ENCODE assay signal across 18 cellular contexts in the genomic region with DNA sequence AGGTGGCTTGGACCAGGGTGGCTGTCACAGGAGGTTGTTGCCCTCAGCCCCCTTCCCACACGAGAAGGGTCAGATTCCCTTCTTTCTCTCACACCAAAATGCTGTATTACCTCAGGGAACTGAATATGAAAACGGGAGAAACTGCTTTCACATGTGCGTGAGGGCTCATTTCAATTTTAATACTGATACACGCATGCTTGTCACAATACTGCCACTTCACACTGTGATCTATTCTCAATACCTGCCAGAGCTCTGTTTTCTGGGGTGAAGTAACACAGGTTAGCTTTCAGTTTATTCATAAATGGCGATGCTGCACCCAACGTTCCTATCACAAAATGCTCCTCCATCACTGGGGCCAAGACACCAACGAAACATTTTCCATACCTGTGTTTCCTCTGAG.
DNase-seq lines count a peak whose midpoint lies in the region; ATAC-seq and TF ChIP-seq lines count a peak whose summit lies in the region.
"Had no signal": no experiment of that assay in that cellular context is flagged by ENCODE, and none has a peak within 500 bp of the region (broad histone marks: within the 10 kb centered on the region; RNA-seq: fewer than 3 reads in every experiment).

No MANE protein-coding gene starts in this region.

- H3K9me3 ChIP-seq in GM23248 (ENCODE audit: low read depth), result no peaks in the 10 kb centered on the region
- H3K9me3 ChIP-seq: HAP-1 had no signal

- intact Hi-C loops in dorsolateral prefrontal cortex (cut with DNase I), result loop anchor here in 1 of 2 donors (10.0 kb wide), 1 partner anchor 94 kb away; no protein-coding TSS in a partner anchor

- H3K27me3 ChIP-seq in dorsolateral prefrontal cortex, result no peaks in the 10 kb centered on the region
- no peaks in the 10 kb centered on the region for H3K27me3 ChIP-seq in mesendoderm (ENCODE audit: insufficient read depth, low read length, poor library complexity)
- H3K27me3 ChIP-seq in GM23248 (replicated peaks; ENCODE audit: insufficient read depth), result no peaks in the 10 kb centered on the region

- H2BK120ac ChIP-seq in mesendoderm (ENCODE audit: low read depth, low read length), result no peak overlapping the region

- no peak overlapping the region for H3K18ac ChIP-seq in mesendoderm (ENCODE audit: low read length)

- H2BK15ac ChIP-seq in mesendoderm (replicated peaks; ENCODE audit: low read depth), result no peak overlapping the region

- WGBS in mesendoderm (ENCODE audit: extremely low coverage, insufficient coverage, low lambda C conversion rate), result no CpG with 5 or more reads among the region's 7 CpGs
- WGBS in GM23248 (ENCODE audit: low coverage in 1 of 2, low lambda C conversion rate in 2 of 2, missing lambda C conversion rate in 2 of 2), 2 experiments, result 97 to 98% methylated on average over 7 of the region's 7 CpGs

- H3K27ac ChIP-seq in dorsolateral prefrontal cortex (peak overlapping the region in 41 of 59 donors; percentile 0 to 98 (median 73)), mesendoderm (ENCODE audit: low read depth, low read length) (no peak overlapping the region), substantia nigra (ENCODE audit: low read depth, low read length, poor library complexity, severe bottlenecking) (peak overlapping the region; percentile 18), GM23248 (no peak overlapping the region)

- H4K8ac ChIP-seq in mesendoderm (ENCODE audit: low read depth, low read length), result no peak overlapping the region

- H4K20me1 ChIP-seq in GM23248 (ENCODE audit: insufficient read depth), result no peaks in the 10 kb centered on the region

- H3K36me3 ChIP-seq in mesendoderm (ENCODE audit: control insufficient read depth, insufficient read depth, low read length) (peaks cover 5% of the 10 kb centered on the region), GM23248 (ENCODE audit: low read depth) (peaks cover 7% of the 10 kb centered on the region; the same call in 1 of the 2 replicates)

- no peak overlapping the region for H4K5ac ChIP-seq in mesendoderm (ENCODE audit: low read length)

- H3K4me1 Mint-ChIP-seq in WTC11, result peaks cover 54% of the 10 kb centered on the region
- H3K4me1 Mint-ChIP-seq: CD4-positive, alpha-beta memory T cell had no signal

- ATAC-seq in WTC11 (no peak), omental fat pad (ENCODE audit: low FRiP score) (no peak)
- ATAC-seq: GM23338 had no signal

- H3K27ac Mint-ChIP-seq in WTC11, result peak overlapping the region; percentile 71
- H3K27ac Mint-ChIP-seq: HFFc6 had no signal

- H3K9me2 ChIP-seq in GM23248 (ENCODE audit: insufficient read depth), result no peaks in the 10 kb centered on the region

- no peak overlapping the region for H3K9ac ChIP-seq in mesendoderm (ENCODE audit: low read length)
- H3K9ac ChIP-seq in GM23248, result no peak overlapping the region

- H3K56ac ChIP-seq in mesendoderm (ENCODE audit: low read length), result no peak overlapping the region

- no peaks in the 10 kb centered on the region for H3K9me3 Mint-ChIP-seq in WTC11
- H3K9me3 Mint-ChIP-seq: CD4-positive, alpha-beta memory T cell; GM23338; HFFc6 had no signal

- H3K4ac ChIP-seq in mesendoderm (ENCODE audit: low read depth, low read length), result no peak overlapping the region

- no peaks in the 10 kb centered on the region for H3F3A ChIP-seq in GM23248 (ENCODE audit: insufficient read depth)

- H3K4me3 Mint-ChIP-seq in WTC11, result no peak overlapping the region
- H3K4me3 Mint-ChIP-seq: CD4-positive, alpha-beta memory T cell; GM23338; HFFc6 had no signal

- no peak overlapping the region for H3K4me3 ChIP-seq in dorsolateral prefrontal cortex
- H3K4me3 ChIP-seq in mesendoderm (ENCODE audit: low read length), result no peak overlapping the region
- no peak overlapping the region for H3K4me3 ChIP-seq in GM23248
- H3K4me3 ChIP-seq: GM23338, HAP-1 had no signal

- no peak overlapping the region for H2AFZ ChIP-seq in GM23248
- H2AFZ ChIP-seq: GM23338 had no signal

- CTCF ChIA-PET in WTC11 (lab: Charles Lee), result no interaction called here

- peaks cover 7% of the 10 kb centered on the region for H3K79me1 ChIP-seq in mesendoderm (ENCODE audit: low read length)

- TF ChIP-seq CTCF in WTC11 (IDR thresholded peaks at IDR 0.05) (no peak), dorsolateral prefrontal cortex (IDR thresholded peaks at IDR 0.05 in 54 of 56, conservative IDR thresholded peaks at IDR 0.05 in 2 of 56; ENCODE audit: low read depth in 1 of 56, partially characterized antibody in 56 of 56) (no peak), omental fat pad (IDR thresholded peaks at IDR 0.05) (no peak)

- peak overlapping the region; percentile 80 for H3K23ac ChIP-seq in mesendoderm (ENCODE audit: low read length)

- POLR2A ChIA-PET in WTC11 (lab: Charles Lee), result no interaction called here

- H3K27me3 Mint-ChIP-seq in WTC11 (ENCODE audit: low read depth), result no peaks in the 10 kb centered on the region
- H3K27me3 Mint-ChIP-seq: CD4-positive, alpha-beta memory T cell had no signal

- no peak overlapping the region for H2AK5ac ChIP-seq in mesendoderm (ENCODE audit: low read length)

- in situ Hi-C loops in GM23248 (cut with MboI), result no loop called here

- no peak overlapping the region for H3K4me2 ChIP-seq in mesendoderm (ENCODE audit: low read length)
- H3K4me2 ChIP-seq in GM23248 (ENCODE audit: unreplicated experiment), result no peak overlapping the region
- H3K4me2 ChIP-seq: GM23338 had no signal

- peaks cover 27% of the 10 kb centered on the region for H3K36me3 Mint-ChIP-seq in WTC11

- no peak overlapping the region for H2BK5ac ChIP-seq in mesendoderm (ENCODE audit: low read length)

- H3K4me1 ChIP-seq in mesendoderm (ENCODE audit: control insufficient read depth, low read depth, low read length) (no peaks in the 10 kb centered on the region), GM23248 (ENCODE audit: insufficient read depth) (no peaks in the 10 kb centered on the region)

- DNase-seq in WTC11 (ENCODE audit: low spot score), result no peak
- DNase-seq in dorsolateral prefrontal cortex, result no peak
- no peak for DNase-seq in mesendoderm
- DNase-seq in substantia nigra (lab: John Stamatoyannopoulos, UW), result no peak
- DNase-seq in GM23248, result no peak
- no peak for DNase-seq in omental fat pad (ENCODE audit: low spot score)
- DNase-seq in NCI-H1694 (lab: John Stamatoyannopoulos, UW), result no peak
- no peak for DNase-seq in cortex of kidney (lab: John Stamatoyannopoulos, UW)
- DNase-seq: C1 segment of cervical spinal cord; Calu3; CD4-positive, alpha-beta memory T cell; COR-L47; DMS53; DMS79 treated with DMSO at 0.1 percent for 48 hours; GF-D8; HFFc6 had no signal

- no peaks in the 10 kb centered on the region for H3K79me2 ChIP-seq in mesendoderm (ENCODE audit: control insufficient read depth, insufficient read depth, low read length)
- H3K79me2 ChIP-seq in GM23248 (ENCODE audit: insufficient read depth), result no peaks in the 10 kb centered on the region

TF ChIP-seq in WTC11, 78 proteins besides CTCF, POLR2A, EP300 and RAD21 (continues in another document):
- no peak for TF ChIP-seq FOXK1 (CRISPR knock-in tag; IDR thresholded peaks at IDR 0.05)
- TF ChIP-seq SOX15 (CRISPR knock-in tag; IDR thresholded peaks at IDR 0.05), result no peak
- TF ChIP-seq, protein P1, sequence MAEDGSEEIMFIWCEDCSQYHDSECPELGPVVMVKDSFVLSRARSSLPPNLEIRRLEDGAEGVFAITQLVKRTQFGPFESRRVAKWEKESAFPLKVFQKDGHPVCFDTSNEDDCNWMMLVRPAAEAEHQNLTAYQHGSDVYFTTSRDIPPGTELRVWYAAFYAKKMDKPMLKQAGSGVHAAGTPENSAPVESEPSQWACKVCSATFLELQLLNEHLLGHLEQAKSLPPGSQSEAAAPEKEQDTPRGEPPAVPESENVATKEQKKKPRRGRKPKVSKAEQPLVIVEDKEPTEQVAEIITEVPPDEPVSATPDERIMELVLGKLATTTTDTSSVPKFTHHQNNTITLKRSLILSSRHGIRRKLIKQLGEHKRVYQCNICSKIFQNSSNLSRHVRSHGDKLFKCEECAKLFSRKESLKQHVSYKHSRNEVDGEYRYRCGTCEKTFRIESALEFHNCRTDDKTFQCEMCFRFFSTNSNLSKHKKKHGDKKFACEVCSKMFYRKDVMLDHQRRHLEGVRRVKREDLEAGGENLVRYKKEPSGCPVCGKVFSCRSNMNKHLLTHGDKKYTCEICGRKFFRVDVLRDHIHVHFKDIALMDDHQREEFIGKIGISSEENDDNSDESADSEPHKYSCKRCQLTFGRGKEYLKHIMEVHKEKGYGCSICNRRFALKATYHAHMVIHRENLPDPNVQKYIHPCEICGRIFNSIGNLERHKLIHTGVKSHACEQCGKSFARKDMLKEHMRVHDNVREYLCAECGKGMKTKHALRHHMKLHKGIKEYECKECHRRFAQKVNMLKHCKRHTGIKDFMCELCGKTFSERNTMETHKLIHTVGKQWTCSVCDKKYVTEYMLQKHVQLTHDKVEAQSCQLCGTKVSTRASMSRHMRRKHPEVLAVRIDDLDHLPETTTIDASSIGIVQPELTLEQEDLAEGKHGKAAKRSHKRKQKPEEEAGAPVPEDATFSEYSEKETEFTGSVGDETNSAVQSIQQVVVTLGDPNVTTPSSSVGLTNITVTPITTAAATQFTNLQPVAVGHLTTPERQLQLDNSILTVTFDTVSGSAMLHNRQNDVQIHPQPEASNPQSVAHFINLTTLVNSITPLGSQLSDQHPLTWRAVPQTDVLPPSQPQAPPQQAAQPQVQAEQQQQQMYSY (CRISPR knock-in tag; IDR thresholded peaks at IDR 0.05), result no peak
- no peak for TF ChIP-seq RORB (CRISPR knock-in tag; IDR thresholded peaks at IDR 0.05)
- no peak for TF ChIP-seq JUN (CRISPR knock-in tag; IDR thresholded peaks at IDR 0.05)
- TF ChIP-seq NFATC4 (CRISPR knock-in tag; IDR thresholded peaks at IDR 0.05), result no peak
- TF ChIP-seq, protein P2, sequence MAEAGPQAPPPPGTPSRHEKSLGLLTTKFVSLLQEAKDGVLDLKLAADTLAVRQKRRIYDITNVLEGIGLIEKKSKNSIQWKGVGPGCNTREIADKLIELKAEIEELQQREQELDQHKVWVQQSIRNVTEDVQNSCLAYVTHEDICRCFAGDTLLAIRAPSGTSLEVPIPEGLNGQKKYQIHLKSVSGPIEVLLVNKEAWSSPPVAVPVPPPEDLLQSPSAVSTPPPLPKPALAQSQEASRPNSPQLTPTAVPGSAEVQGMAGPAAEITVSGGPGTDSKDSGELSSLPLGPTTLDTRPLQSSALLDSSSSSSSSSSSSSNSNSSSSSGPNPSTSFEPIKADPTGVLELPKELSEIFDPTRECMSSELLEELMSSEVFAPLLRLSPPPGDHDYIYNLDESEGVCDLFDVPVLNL (CRISPR knock-in tag; IDR thresholded peaks at IDR 0.05; ENCODE audit: borderline replicate concordance, low read depth), result no peak
- TF ChIP-seq NR3C1 (CRISPR knock-in tag; conservative IDR thresholded peaks at IDR 0.05; ENCODE audit: low read depth), result no peak
- no peak for TF ChIP-seq JAZF1 (CRISPR knock-in tag; IDR thresholded peaks at IDR 0.05)
- no peak for TF ChIP-seq NR2C2 (CRISPR knock-in tag; IDR thresholded peaks at IDR 0.05)
- TF ChIP-seq ZNF317 (CRISPR knock-in tag; IDR thresholded peaks at IDR 0.05; ENCODE audit: borderline replicate concordance, low read depth), result no peak
- TF ChIP-seq ZNF396 (CRISPR knock-in tag; IDR thresholded peaks at IDR 0.05; ENCODE audit: borderline replicate concordance), result no peak
- TF ChIP-seq ATF1 (CRISPR knock-in tag; IDR thresholded peaks at IDR 0.05), result no peak

Comparison
In these comparisons a context has a peak if more than half of its experiments do, and no peak if none do; other contexts are left out.
1. H3K27ac ChIP-seq: peak in dorsolateral prefrontal cortex (41 of 59) and substantia nigra (single experiment); none in mesendoderm (single experiment) and GM23248 (single experiment).